In genomic region chr13:20779405-20779804, GRCh38 we compare ENCODE assay signal across 26 cellular contexts.
"Had no signal": no experiment of that assay in that cellular context is flagged by ENCODE, and none has a peak within 500 bp of the region (broad histone marks: within the 10 kb centered on the region; RNA-seq: fewer than 3 reads in every experiment).

No MANE protein-coding gene starts in this region.

- ATAC-seq: activated naive CD4-positive, alpha-beta T cell treated with anti-CD3 and anti-CD28 coated beads, Interleukin-2, amount 50 U/mL, for 72 hours; activated T-cell treated with anti-CD3 and anti-CD28 coated beads, Interleukin-2, amount 50 U/mL, for 72 hours; body of pancreas; esophagus mucosa; heart left ventricle had no signal

- H3K36me3 ChIP-seq: colonic mucosa had no signal

- H3K27me3 ChIP-seq: adrenal gland, body of pancreas, colonic mucosa, heart left ventricle had no signal

- DNase-seq: activated CD4-positive, alpha-beta memory T cell treated with anti-CD3 and anti-CD28 coated beads, Interleukin-2, amount 10 ng/mL, durations not matched to agents 7 days and 5 days; activated CD4-positive, alpha-beta T cell treated with anti-CD3 and anti-CD28 coated beads for 1 hour; activated CD4-positive, alpha-beta T cell treated with anti-CD3 and anti-CD28 coated beads for 4 hours; activated CD4-positive, alpha-beta T cell treated with anti-CD3 and anti-CD28 coated beads, Interleukin-2, amount 10 ng/mL, durations not matched to agents 7 days and 5 days; activated CD4-positive, alpha-beta T cell treated with anti-CD3 and anti-CD28 coated beads, Interleukin-2, amount 50 U/mL, for 4 hours; activated CD8-positive, alpha-beta memory T cell treated with anti-CD3 and anti-CD28 coated beads, Interleukin-2, amount 50 U/mL, for 48 hours; activated gamma-delta T cell; activated naive CD4-positive, alpha-beta T cell; activated naive CD4-positive, alpha-beta T cell treated with anti-CD3 and anti-CD28 coated beads, Interleukin-2, amount 10 ng/mL, durations not matched to agents 7 days and 5 days; activated T-cell treated with anti-CD3 and anti-CD28 coated beads for 4 hours; activated T-cell treated with anti-CD3 and anti-CD28 coated beads, Interleukin-2, amount 50 U/mL, for 24 hours; activated T-cell treated with anti-CD3 and anti-CD28 coated beads, Interleukin-2, amount 50 U/mL, for 72 hours; adrenal gland; amygdala; aorta; body of pancreas; central memory CD4-positive, alpha-beta T cell; cerebellar nuclear complex; colonic mucosa; effector CD8-positive, alpha-beta T cell; foreskin fibroblast; heart left ventricle; T-helper 1 cell; T-helper 2 cell had no signal

- H3K4me3 ChIP-seq: adrenal gland, body of pancreas, colonic mucosa, heart left ventricle had no signal

- H3K4me3 Mint-ChIP-seq: activated CD4-positive, alpha-beta memory T cell treated with anti-CD3 and anti-CD28 coated beads, Interleukin-2, amount 10 ng/mL, durations not matched to agents 7 days and 5 days; activated CD4-positive, alpha-beta T cell treated with anti-CD3 and anti-CD28 coated beads, Interleukin-2, amount 10 ng/mL, durations not matched to agents 7 days and 5 days; activated naive CD4-positive, alpha-beta T cell treated with anti-CD3 and anti-CD28 coated beads, Interleukin-2, amount 10 ng/mL, durations not matched to agents 7 days and 5 days; activated T-cell treated with anti-CD3 and anti-CD28 coated beads, Interleukin-2, amount 50 U/mL, for 24 hours; activated T-cell treated with anti-CD3 and anti-CD28 coated beads, Interleukin-2, amount 50 U/mL, for 72 hours had no signal

- H3K27ac Mint-ChIP-seq: activated CD4-positive, alpha-beta memory T cell treated with anti-CD3 and anti-CD28 coated beads, Interleukin-2, amount 10 ng/mL, durations not matched to agents 7 days and 5 days; activated CD4-positive, alpha-beta T cell treated with anti-CD3 and anti-CD28 coated beads, Interleukin-2, amount 10 ng/mL, durations not matched to agents 7 days and 5 days; activated naive CD4-positive, alpha-beta T cell treated with anti-CD3 and anti-CD28 coated beads, Interleukin-2, amount 10 ng/mL, durations not matched to agents 7 days and 5 days; activated T-cell treated with anti-CD3 and anti-CD28 coated beads, Interleukin-2, amount 50 U/mL, for 24 hours; activated T-cell treated with anti-CD3 and anti-CD28 coated beads, Interleukin-2, amount 50 U/mL, for 72 hours had no signal

- H3K27me3 Mint-ChIP-seq: activated CD4-positive, alpha-beta memory T cell treated with anti-CD3 and anti-CD28 coated beads, Interleukin-2, amount 10 ng/mL, durations not matched to agents 7 days and 5 days; activated CD4-positive, alpha-beta T cell treated with anti-CD3 and anti-CD28 coated beads, Interleukin-2, amount 10 ng/mL, durations not matched to agents 7 days and 5 days; activated naive CD4-positive, alpha-beta T cell treated with anti-CD3 and anti-CD28 coated beads, Interleukin-2, amount 10 ng/mL, durations not matched to agents 7 days and 5 days; activated T-cell treated with anti-CD3 and anti-CD28 coated beads, Interleukin-2, amount 50 U/mL, for 24 hours had no signal

- H3K27ac ChIP-seq: adrenal gland, body of pancreas, colonic mucosa, heart left ventricle had no signal

- H3K9me3 Mint-ChIP-seq: activated CD4-positive, alpha-beta memory T cell treated with anti-CD3 and anti-CD28 coated beads, Interleukin-2, amount 10 ng/mL, durations not matched to agents 7 days and 5 days; activated CD4-positive, alpha-beta T cell treated with anti-CD3 and anti-CD28 coated beads, Interleukin-2, amount 10 ng/mL, durations not matched to agents 7 days and 5 days; activated naive CD4-positive, alpha-beta T cell treated with anti-CD3 and anti-CD28 coated beads, Interleukin-2, amount 10 ng/mL, durations not matched to agents 7 days and 5 days; activated naive CD4-positive, alpha-beta T cell treated with anti-CD3 and anti-CD28 coated beads, Interleukin-2, amount 50 U/mL, for 72 hours; activated T-cell treated with anti-CD3 and anti-CD28 coated beads, Interleukin-2, amount 50 U/mL, for 24 hours; activated T-cell treated with anti-CD3 and anti-CD28 coated beads, Interleukin-2, amount 50 U/mL, for 72 hours had no signal

- H3K4me1 ChIP-seq: adrenal gland, body of pancreas, colonic mucosa, heart left ventricle had no signal
